1 cellular context compared by ENCODE assay signal in the genomic region with DNA sequence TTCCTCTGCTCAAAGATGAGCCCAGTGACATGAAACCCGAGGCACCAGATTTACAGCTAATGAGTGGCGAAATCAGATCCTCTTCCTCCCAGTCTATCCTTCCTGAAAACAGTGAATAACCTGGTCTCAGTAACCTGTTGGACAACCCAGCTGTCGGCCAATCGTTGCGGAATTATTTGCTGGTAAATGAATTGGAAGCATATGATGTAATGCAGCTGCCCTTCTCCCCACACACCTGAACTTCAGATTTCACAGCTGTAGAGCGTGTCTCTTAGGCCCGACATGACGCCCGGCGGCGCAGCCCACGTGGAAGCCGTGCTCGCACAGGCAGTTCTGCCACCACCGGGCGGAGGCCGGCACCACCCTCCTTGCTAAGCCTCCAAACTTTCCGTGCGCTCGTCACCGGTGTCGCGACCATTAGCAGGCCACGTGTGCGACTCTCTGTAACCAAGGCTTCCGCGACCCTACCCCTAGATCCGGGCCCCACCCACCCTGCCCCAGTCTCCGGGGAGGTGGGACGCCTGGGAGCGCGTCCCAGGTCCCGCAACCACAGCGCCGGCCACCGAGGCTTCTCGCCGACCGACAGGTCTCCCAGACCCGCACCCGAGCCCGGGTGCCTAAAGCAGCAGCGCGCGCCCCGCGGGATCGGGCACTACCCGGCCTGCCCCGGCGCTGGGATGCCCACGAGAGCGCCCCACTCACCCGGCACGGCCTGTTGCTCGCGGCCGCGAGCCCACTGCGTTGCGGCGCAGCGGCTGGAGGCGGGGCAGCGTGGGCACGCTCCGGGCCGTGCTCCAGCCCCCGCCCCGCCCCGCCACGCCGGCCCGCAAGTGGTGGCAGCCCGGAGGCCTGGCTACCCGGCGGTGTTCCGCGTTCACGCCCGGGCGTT.
TF ChIP-seq lines count a peak whose summit lies in the region.

TSS of gene RIOX2 (minus strand) at position 753 of the 889 bp plus-strand sequence. CDS start 4,838 bp downstream, outside the sequence.

TF ChIP-seq in GM12878, 131 proteins besides CTCF, POLR2A, EP300 and RAD21 (continued from another document and continues in another):
- TF ChIP-seq CBX3 (IDR thresholded peaks at IDR 0.05; ENCODE audit: borderline replicate concordance, low read depth), result no peak
- TF ChIP-seq STAT3 (IDR thresholded peaks at IDR 0.05; ENCODE audit: low read depth, low read length), result no peak
- no peak for TF ChIP-seq NFYA (IDR thresholded peaks at IDR 0.05; ENCODE audit: borderline replicate concordance, low read depth, low read length)
- TF ChIP-seq, protein P1, sequence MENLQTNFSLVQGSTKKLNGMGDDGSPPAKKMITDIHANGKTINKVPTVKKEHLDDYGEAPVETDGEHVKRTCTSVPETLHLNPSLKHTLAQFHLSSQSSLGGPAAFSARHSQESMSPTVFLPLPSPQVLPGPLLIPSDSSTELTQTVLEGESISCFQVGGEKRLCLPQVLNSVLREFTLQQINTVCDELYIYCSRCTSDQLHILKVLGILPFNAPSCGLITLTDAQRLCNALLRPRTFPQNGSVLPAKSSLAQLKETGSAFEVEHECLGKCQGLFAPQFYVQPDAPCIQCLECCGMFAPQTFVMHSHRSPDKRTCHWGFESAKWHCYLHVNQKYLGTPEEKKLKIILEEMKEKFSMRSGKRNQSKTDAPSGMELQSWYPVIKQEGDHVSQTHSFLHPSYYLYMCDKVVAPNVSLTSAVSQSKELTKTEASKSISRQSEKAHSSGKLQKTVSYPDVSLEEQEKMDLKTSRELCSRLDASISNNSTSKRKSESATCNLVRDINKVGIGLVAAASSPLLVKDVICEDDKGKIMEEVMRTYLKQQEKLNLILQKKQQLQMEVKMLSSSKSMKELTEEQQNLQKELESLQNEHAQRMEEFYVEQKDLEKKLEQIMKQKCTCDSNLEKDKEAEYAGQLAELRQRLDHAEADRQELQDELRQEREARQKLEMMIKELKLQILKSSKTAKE (IDR thresholded peaks at IDR 0.05; ENCODE audit: low read depth, poor library complexity, severe bottlenecking), result no peak
- TF ChIP-seq E2F4 (IDR thresholded peaks at IDR 0.05; ENCODE audit: low read depth, low read length), result no peak
- no peak for TF ChIP-seq EZH2 (IDR thresholded peaks at IDR 0.05; ENCODE audit: borderline replicate concordance, control insufficient read depth, low read depth, low read length)
- TF ChIP-seq NRF1 (conservative IDR thresholded peaks at IDR 0.05; ENCODE audit: low read depth, low read length), result no peak
- TF ChIP-seq, protein P2, sequence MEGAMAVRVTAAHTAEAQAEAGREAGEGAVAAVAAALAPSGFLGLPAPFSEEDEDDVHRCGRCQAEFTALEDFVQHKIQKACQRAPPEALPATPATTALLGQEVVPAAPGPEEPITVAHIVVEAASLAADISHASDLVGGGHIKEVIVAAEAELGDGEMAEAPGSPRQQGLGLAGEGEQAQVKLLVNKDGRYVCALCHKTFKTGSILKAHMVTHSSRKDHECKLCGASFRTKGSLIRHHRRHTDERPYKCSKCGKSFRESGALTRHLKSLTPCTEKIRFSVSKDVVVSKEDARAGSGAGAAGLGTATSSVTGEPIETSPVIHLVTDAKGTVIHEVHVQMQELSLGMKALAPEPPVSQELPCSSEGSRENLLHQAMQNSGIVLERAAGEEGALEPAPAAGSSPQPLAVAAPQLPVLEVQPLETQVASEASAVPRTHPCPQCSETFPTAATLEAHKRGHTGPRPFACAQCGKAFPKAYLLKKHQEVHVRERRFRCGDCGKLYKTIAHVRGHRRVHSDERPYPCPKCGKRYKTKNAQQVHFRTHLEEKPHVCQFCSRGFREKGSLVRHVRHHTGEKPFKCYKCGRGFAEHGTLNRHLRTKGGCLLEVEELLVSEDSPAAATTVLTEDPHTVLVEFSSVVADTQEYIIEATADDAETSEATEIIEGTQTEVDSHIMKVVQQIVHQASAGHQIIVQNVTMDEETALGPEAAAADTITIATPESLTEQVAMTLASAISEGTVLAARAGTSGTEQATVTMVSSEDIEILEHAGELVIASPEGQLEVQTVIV (IDR thresholded peaks at IDR 0.05; ENCODE audit: borderline replicate concordance, partially characterized antibody), result no peak
- TF ChIP-seq NBN (IDR thresholded peaks at IDR 0.05), result no peak
- peak; percentile 65; the same call in 1 of the 2 replicates for TF ChIP-seq CREB1 (IDR thresholded peaks at IDR 0.05; ENCODE audit: low read depth)
- TF ChIP-seq USF2 (IDR thresholded peaks at IDR 0.05; ENCODE audit: borderline replicate concordance, low read depth, low read length), result no peak; the same call in 1 of the 2 replicates
- TF ChIP-seq ZNF217 (IDR thresholded peaks at IDR 0.05), result no peak
- TF ChIP-seq, protein P3, sequence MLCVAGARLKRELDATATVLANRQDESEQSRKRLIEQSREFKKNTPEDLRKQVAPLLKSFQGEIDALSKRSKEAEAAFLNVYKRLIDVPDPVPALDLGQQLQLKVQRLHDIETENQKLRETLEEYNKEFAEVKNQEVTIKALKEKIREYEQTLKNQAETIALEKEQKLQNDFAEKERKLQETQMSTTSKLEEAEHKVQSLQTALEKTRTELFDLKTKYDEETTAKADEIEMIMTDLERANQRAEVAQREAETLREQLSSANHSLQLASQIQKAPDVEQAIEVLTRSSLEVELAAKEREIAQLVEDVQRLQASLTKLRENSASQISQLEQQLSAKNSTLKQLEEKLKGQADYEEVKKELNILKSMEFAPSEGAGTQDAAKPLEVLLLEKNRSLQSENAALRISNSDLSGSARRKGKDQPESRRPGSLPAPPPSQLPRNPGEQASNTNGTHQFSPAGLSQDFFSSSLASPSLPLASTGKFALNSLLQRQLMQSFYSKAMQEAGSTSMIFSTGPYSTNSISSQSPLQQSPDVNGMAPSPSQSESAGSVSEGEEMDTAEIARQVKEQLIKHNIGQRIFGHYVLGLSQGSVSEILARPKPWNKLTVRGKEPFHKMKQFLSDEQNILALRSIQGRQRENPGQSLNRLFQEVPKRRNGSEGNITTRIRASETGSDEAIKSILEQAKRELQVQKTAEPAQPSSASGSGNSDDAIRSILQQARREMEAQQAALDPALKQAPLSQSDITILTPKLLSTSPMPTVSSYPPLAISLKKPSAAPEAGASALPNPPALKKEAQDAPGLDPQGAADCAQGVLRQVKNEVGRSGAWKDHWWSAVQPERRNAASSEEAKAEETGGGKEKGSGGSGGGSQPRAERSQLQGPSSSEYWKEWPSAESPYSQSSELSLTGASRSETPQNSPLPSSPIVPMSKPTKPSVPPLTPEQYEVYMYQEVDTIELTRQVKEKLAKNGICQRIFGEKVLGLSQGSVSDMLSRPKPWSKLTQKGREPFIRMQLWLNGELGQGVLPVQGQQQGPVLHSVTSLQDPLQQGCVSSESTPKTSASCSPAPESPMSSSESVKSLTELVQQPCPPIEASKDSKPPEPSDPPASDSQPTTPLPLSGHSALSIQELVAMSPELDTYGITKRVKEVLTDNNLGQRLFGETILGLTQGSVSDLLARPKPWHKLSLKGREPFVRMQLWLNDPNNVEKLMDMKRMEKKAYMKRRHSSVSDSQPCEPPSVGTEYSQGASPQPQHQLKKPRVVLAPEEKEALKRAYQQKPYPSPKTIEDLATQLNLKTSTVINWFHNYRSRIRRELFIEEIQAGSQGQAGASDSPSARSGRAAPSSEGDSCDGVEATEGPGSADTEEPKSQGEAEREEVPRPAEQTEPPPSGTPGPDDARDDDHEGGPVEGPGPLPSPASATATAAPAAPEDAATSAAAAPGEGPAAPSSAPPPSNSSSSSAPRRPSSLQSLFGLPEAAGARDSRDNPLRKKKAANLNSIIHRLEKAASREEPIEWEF (IDR thresholded peaks at IDR 0.05; ENCODE audit: insufficient replicate concordance, low read depth, low read length), result no peak
- TF ChIP-seq NR2F1 (conservative IDR thresholded peaks at IDR 0.05), result peak; percentile 49; the same call in 1 of the 2 replicates
- 0 out of 2 replicates have a peak, but pooled peaks have one; percentile 9 for TF ChIP-seq PAX5 (IDR thresholded peaks at IDR 0.05; ENCODE audit: borderline replicate concordance, low read depth, low read length)
- peak; percentile 76 to 87; a peak in 2 of 3 replicates for TF ChIP-seq EGR1 (IDR thresholded peaks at IDR 0.05; ENCODE audit: borderline replicate concordance in 1 of 2, low read depth in 2 of 2, low read length in 2 of 2)
- TF ChIP-seq TARDBP (IDR thresholded peaks at IDR 0.05; ENCODE audit: borderline replicate concordance), result no peak
- TF ChIP-seq SMAD1 (IDR thresholded peaks at IDR 0.05; ENCODE audit: low read depth, partially characterized antibody), result no peak
- TF ChIP-seq SP1 (IDR thresholded peaks at IDR 0.05; ENCODE audit: low read depth, low read length), result no peak
- no peak for TF ChIP-seq CBFB (IDR thresholded peaks at IDR 0.05; ENCODE audit: low read depth)
- TF ChIP-seq, protein P4, sequence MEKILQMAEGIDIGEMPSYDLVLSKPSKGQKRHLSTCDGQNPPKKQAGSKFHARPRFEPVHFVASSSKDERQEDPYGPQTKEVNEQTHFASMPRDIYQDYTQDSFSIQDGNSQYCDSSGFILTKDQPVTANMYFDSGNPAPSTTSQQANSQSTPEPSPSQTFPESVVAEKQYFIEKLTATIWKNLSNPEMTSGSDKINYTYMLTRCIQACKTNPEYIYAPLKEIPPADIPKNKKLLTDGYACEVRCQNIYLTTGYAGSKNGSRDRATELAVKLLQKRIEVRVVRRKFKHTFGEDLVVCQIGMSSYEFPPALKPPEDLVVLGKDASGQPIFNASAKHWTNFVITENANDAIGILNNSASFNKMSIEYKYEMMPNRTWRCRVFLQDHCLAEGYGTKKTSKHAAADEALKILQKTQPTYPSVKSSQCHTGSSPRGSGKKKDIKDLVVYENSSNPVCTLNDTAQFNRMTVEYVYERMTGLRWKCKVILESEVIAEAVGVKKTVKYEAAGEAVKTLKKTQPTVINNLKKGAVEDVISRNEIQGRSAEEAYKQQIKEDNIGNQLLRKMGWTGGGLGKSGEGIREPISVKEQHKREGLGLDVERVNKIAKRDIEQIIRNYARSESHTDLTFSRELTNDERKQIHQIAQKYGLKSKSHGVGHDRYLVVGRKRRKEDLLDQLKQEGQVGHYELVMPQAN (conservative IDR thresholded peaks at IDR 0.05), result peak; percentile 51; the same call in 1 of the 2 replicates
- no peak for TF ChIP-seq MEF2B (IDR thresholded peaks at IDR 0.05; ENCODE audit: partially characterized antibody, poor library complexity, severe bottlenecking)
- TF ChIP-seq RCOR1 (conservative IDR thresholded peaks at IDR 0.05; ENCODE audit: low read depth, low read length), result no peak
- no peak for TF ChIP-seq ZNF24 (IDR thresholded peaks at IDR 0.05)
- no peak for TF ChIP-seq SUPT20H (IDR thresholded peaks at IDR 0.05; ENCODE audit: borderline replicate concordance, control insufficient read depth, low read depth, low read length)
- TF ChIP-seq, protein P5, sequence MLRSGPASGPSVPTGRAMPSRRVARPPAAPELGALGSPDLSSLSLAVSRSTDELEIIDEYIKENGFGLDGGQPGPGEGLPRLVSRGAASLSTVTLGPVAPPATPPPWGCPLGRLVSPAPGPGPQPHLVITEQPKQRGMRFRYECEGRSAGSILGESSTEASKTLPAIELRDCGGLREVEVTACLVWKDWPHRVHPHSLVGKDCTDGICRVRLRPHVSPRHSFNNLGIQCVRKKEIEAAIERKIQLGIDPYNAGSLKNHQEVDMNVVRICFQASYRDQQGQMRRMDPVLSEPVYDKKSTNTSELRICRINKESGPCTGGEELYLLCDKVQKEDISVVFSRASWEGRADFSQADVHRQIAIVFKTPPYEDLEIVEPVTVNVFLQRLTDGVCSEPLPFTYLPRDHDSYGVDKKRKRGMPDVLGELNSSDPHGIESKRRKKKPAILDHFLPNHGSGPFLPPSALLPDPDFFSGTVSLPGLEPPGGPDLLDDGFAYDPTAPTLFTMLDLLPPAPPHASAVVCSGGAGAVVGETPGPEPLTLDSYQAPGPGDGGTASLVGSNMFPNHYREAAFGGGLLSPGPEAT (IDR thresholded peaks at IDR 0.05; ENCODE audit: low read depth), result no peak
- no peak for TF ChIP-seq WRNIP1 (IDR thresholded peaks at IDR 0.05; ENCODE audit: borderline replicate concordance, low read depth, low read length)
- no peak for TF ChIP-seq IRF3 (IDR thresholded peaks at IDR 0.05)
- TF ChIP-seq CREM (IDR thresholded peaks at IDR 0.05; ENCODE audit: low read depth), result peak; percentile 57; the same call in 1 of the 2 replicates
- TF ChIP-seq DPF2 (IDR thresholded peaks at IDR 0.05), result peak; percentile 53; the same call in 1 of the 2 replicates
- TF ChIP-seq, protein P6, sequence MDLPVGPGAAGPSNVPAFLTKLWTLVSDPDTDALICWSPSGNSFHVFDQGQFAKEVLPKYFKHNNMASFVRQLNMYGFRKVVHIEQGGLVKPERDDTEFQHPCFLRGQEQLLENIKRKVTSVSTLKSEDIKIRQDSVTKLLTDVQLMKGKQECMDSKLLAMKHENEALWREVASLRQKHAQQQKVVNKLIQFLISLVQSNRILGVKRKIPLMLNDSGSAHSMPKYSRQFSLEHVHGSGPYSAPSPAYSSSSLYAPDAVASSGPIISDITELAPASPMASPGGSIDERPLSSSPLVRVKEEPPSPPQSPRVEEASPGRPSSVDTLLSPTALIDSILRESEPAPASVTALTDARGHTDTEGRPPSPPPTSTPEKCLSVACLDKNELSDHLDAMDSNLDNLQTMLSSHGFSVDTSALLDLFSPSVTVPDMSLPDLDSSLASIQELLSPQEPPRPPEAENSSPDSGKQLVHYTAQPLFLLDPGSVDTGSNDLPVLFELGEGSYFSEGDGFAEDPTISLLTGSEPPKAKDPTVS (IDR thresholded peaks at IDR 0.05; ENCODE audit: low read depth, low read length), result no peak
- TF ChIP-seq RBBP5 (conservative IDR thresholded peaks at IDR 0.05), result no peak
